15 cellular contexts compared by ENCODE assay signal in the genomic region with DNA sequence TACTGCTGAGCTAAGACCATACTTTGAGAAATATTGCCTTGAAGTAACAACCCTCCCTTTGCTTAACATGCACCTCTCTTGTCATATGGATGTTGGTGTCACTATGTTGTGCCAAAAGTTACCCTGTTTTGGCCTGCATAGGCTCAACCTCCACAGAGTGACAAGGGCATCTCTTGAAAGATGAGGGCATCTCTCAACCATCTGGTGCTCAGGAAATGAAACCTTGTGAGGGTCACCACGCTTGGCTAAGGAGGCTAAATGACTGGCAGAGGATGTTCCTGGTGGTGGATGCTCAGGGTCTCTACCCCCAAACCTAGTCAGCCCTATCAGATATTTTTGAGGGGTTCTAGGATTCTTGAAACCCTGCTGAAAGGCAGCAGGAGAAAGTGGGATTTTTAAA. TPM values are rescaled to one million over a fixed set of nuclear protein-coding genes. Genes with fewer than 3 reads are reported as not detected.
"Had no signal": no experiment of that assay in that cellular context is flagged by ENCODE, and none has a peak within 500 bp of the region (broad histone marks: within the 10 kb centered on the region; RNA-seq: fewer than 3 reads in every experiment).

No MANE protein-coding gene starts in this region.

- H3K4me3 Mint-ChIP-seq: activated CD4-positive, alpha-beta memory T cell treated with anti-CD3 and anti-CD28 coated beads, Interleukin-2, amount 10 ng/mL, durations not matched to agents 7 days and 5 days; activated naive CD8-positive, alpha-beta T cell treated with anti-CD3 and anti-CD28 coated beads for 36 hours; endodermal cell had no signal

- H3K36me3 ChIP-seq: breast epithelium, stomach, thoracic aorta had no signal

- H3K4me3 ChIP-seq: breast epithelium, hepatocyte, stomach, thoracic aorta had no signal

- H3K4me1 ChIP-seq: breast epithelium had no signal

- H3K27ac Mint-ChIP-seq: activated CD4-positive, alpha-beta memory T cell treated with anti-CD3 and anti-CD28 coated beads, Interleukin-2, amount 10 ng/mL, durations not matched to agents 7 days and 5 days; activated naive CD8-positive, alpha-beta T cell treated with anti-CD3 and anti-CD28 coated beads for 36 hours; endodermal cell had no signal

- H3K79me2 ChIP-seq: hepatocyte had no signal

- H3K9me3 ChIP-seq: breast epithelium, stomach, thoracic aorta had no signal

- H3K36me3 Mint-ChIP-seq: activated naive CD8-positive, alpha-beta T cell treated with anti-CD3 and anti-CD28 coated beads for 36 hours had no signal

- H3K27ac ChIP-seq: breast epithelium, hepatocyte, stomach, thoracic aorta had no signal

- H3K9me3 Mint-ChIP-seq: activated CD4-positive, alpha-beta memory T cell treated with anti-CD3 and anti-CD28 coated beads, Interleukin-2, amount 10 ng/mL, durations not matched to agents 7 days and 5 days; activated naive CD8-positive, alpha-beta T cell treated with anti-CD3 and anti-CD28 coated beads for 36 hours; endodermal cell had no signal

- DNase-seq: activated CD4-positive, alpha-beta memory T cell treated with anti-CD3 and anti-CD28 coated beads, Interleukin-2, amount 10 ng/mL, durations not matched to agents 7 days and 5 days; activated gamma-delta T cell; activated naive CD8-positive, alpha-beta T cell treated with anti-CD3 and anti-CD28 coated beads for 36 hours; activated T-cell treated with anti-CD3 and anti-CD28 coated beads, Interleukin-2, amount 50 U/mL, for 48 hours; aorta; endodermal cell; kidney; mesendoderm; stimulated activated CD4-positive, alpha-beta T cell treated with anti-CD3 and anti-CD28 coated beads, Interleukin-2, amount 100 ng/mL, for 48 hours; stomach had no signal

- H2AFZ ChIP-seq: hepatocyte had no signal

- H3K4me2 ChIP-seq: hepatocyte had no signal

- H3K4me1 Mint-ChIP-seq: activated CD4-positive, alpha-beta memory T cell treated with anti-CD3 and anti-CD28 coated beads, Interleukin-2, amount 10 ng/mL, durations not matched to agents 7 days and 5 days; activated naive CD8-positive, alpha-beta T cell treated with anti-CD3 and anti-CD28 coated beads for 36 hours had no signal

RNA-seq across cellular contexts. Expression of a gene that starts 2.3 kb away (rescaled TPM):
- polyA plus RNA-seq: aorta, liver, neural cell had no signal
